ENCODE assay signal across 23 cellular contexts in genomic region chr1:13976485-13976884, GRCh38.
DNase-seq lines count a peak whose midpoint lies in the region; ATAC-seq and TF ChIP-seq lines count a peak whose summit lies in the region.
"Had no signal": no experiment of that assay in that cellular context is flagged by ENCODE, and none has a peak within 500 bp of the region (broad histone marks: within the 10 kb centered on the region; RNA-seq: fewer than 3 reads in every experiment).

No MANE protein-coding gene starts in this region.

- H3K27ac Mint-ChIP-seq in T-helper 17 cell: no peak overlapping the region
- H3K27ac Mint-ChIP-seq: CD14-positive monocyte; CD4-positive, alpha-beta memory T cell; CD4-positive, CD25-positive, alpha-beta regulatory T cell; CD8-positive, alpha-beta memory T cell had no signal

- H3K27me3 Mint-ChIP-seq in T-helper 17 cell: peaks cover 17% of the 10 kb centered on the region

- DNase-seq in NCI-H2171 treated with DMSO at 0.1 percent for 48 hours (lab: John Stamatoyannopoulos, UW) (peak; percentile 23), NCI-H2171 (lab: John Stamatoyannopoulos, UW) (no peak), PC-3 (peak; percentile 27), RWPE2 (ENCODE audit: low spot score) (no peak), erythroblast (lab: John Stamatoyannopoulos, UW) (no peak), T-helper 17 cell (no peak)
- DNase-seq: 8988T; ACHN; BE2C; C1 segment of cervical spinal cord; CD4-positive, alpha-beta memory T cell; CD4-positive, CD25-positive, alpha-beta regulatory T cell; CD8-positive, alpha-beta memory T cell; COR-L47; DMS153; DMS53; DMS79; DND-41; EL; GDM1 had no signal

- no peaks in the 10 kb centered on the region for H3F3A ChIP-seq in PC-3 (ENCODE audit: low read length, unreplicated experiment)

- TF ChIP-seq POLR2A in erythroblast (IDR thresholded peaks at IDR 0.05; ENCODE audit: low read length): no peak

- no peak for ATAC-seq in PC-3
- ATAC-seq in RWPE2 (ENCODE audit: low read depth): peak; percentile 65
- ATAC-seq in T-helper 17 cell: no peak
- ATAC-seq: GM12878 had no signal

- H3K9me3 ChIP-seq in PC-3 (ENCODE audit: low read length) (no peaks in the 10 kb centered on the region), RWPE2 (ENCODE audit: severe bottlenecking) (no peaks in the 10 kb centered on the region), T-helper 17 cell (ENCODE audit: control insufficient read depth, low read length, poor library complexity, severe bottlenecking) (peaks cover 3% of the 10 kb centered on the region)
- H3K9me3 ChIP-seq: BE2C had no signal

- H3K27ac ChIP-seq in PC-3 (ENCODE audit: low read length) (no peak overlapping the region), RWPE2 (ENCODE audit: poor library complexity, severe bottlenecking) (no peak overlapping the region)
- H3K27ac ChIP-seq: BLaER1 had no signal

- CTCF ChIA-PET in PC-3 (lab: Charles Lee): no interaction called here

- H3K79me2 ChIP-seq in PC-3 (ENCODE audit: low read length): no peaks in the 10 kb centered on the region

- no TSS peak for BruUV-seq in PC-3 (replicated peaks; lab: Mats Ljungman, UMichigan)

- no peak overlapping the region for H3K9ac ChIP-seq in PC-3 (ENCODE audit: low read length)
- H3K9ac ChIP-seq: BLaER1 had no signal

- no peaks in the 10 kb centered on the region for H3K4me1 Mint-ChIP-seq in T-helper 17 cell
- H3K4me1 Mint-ChIP-seq: CD14-positive monocyte; CD4-positive, alpha-beta memory T cell; CD4-positive, CD25-positive, alpha-beta regulatory T cell; CD8-positive, alpha-beta memory T cell had no signal

- H3K9me2 ChIP-seq in PC-3 (replicated peaks; ENCODE audit: low read length): no peaks in the 10 kb centered on the region

- no peak overlapping the region for H3K4me2 ChIP-seq in PC-3 (ENCODE audit: low read length)
- H3K4me2 ChIP-seq: BLaER1 had no signal

- POLR2A ChIA-PET in PC-3 (lab: Charles Lee; ENCODE audit: unreplicated experiment): no interaction called here

- no peaks in the 10 kb centered on the region for H3K27me3 ChIP-seq in PC-3 (ENCODE audit: low read length)
- H3K27me3 ChIP-seq in RWPE2 (ENCODE audit: insufficient read depth, poor library complexity, severe bottlenecking): no peaks in the 10 kb centered on the region
- H3K27me3 ChIP-seq: BE2C, BLaER1 had no signal

- no peak overlapping the region for H2AFZ ChIP-seq in PC-3 (ENCODE audit: low read length)

- no peaks in the 10 kb centered on the region for H3K36me3 ChIP-seq in PC-3 (ENCODE audit: low read depth, low read length)
- H3K36me3 ChIP-seq in RWPE2 (ENCODE audit: low read depth): no peaks in the 10 kb centered on the region
- H3K36me3 ChIP-seq: BE2C, BLaER1 had no signal

- H3K4me1 ChIP-seq in PC-3 (ENCODE audit: insufficient read depth, low read length) (no peaks in the 10 kb centered on the region), RWPE2 (ENCODE audit: insufficient read depth, poor library complexity, severe bottlenecking) (peaks cover 8% of the 10 kb centered on the region)
- H3K4me1 ChIP-seq: BE2C, BLaER1 had no signal

- no peak overlapping the region for H3K4me3 ChIP-seq in PC-3 (ENCODE audit: low read length)
- H3K4me3 ChIP-seq in RWPE2 (ENCODE audit: severe bottlenecking): no peak overlapping the region
- H3K4me3 ChIP-seq: BLaER1, GM12878 had no signal

- intact Hi-C loops in PC-3 (cut with micrococcal nuclease): no loop called here

- TF ChIP-seq CTCF in PC-3 (conservative IDR thresholded peaks at IDR 0.05; ENCODE audit: low read depth, low read length) (no peak), RWPE2 (IDR thresholded peaks at IDR 0.05; ENCODE audit: poor library complexity, severe bottlenecking) (no peak)

- no peak overlapping the region for H3K4me3 Mint-ChIP-seq in T-helper 17 cell
- H3K4me3 Mint-ChIP-seq: CD14-positive monocyte; CD4-positive, alpha-beta memory T cell; CD4-positive, CD25-positive, alpha-beta regulatory T cell; CD8-positive, alpha-beta memory T cell had no signal

- H4K20me1 ChIP-seq in PC-3 (ENCODE audit: low read length): no peaks in the 10 kb centered on the region
- H4K20me1 ChIP-seq: BLaER1 had no signal

- no peaks in the 10 kb centered on the region for H3K36me3 Mint-ChIP-seq in T-helper 17 cell (ENCODE audit: low read depth)
- H3K36me3 Mint-ChIP-seq: CD14-positive monocyte; CD4-positive, alpha-beta memory T cell; CD4-positive, CD25-positive, alpha-beta regulatory T cell had no signal

Comparison
In these comparisons a context has a peak if more than half of its experiments do, and no peak if none do; other contexts are left out.
1. DNase-seq: peak in NCI-H2171 treated with DMSO at 0.1 percent for 48 hours (single experiment) and PC-3 (single experiment); none in NCI-H2171 (single experiment), RWPE2 (single experiment), erythroblast (0 of 2) and T-helper 17 cell (0 of 3).